In the genomic region with DNA sequence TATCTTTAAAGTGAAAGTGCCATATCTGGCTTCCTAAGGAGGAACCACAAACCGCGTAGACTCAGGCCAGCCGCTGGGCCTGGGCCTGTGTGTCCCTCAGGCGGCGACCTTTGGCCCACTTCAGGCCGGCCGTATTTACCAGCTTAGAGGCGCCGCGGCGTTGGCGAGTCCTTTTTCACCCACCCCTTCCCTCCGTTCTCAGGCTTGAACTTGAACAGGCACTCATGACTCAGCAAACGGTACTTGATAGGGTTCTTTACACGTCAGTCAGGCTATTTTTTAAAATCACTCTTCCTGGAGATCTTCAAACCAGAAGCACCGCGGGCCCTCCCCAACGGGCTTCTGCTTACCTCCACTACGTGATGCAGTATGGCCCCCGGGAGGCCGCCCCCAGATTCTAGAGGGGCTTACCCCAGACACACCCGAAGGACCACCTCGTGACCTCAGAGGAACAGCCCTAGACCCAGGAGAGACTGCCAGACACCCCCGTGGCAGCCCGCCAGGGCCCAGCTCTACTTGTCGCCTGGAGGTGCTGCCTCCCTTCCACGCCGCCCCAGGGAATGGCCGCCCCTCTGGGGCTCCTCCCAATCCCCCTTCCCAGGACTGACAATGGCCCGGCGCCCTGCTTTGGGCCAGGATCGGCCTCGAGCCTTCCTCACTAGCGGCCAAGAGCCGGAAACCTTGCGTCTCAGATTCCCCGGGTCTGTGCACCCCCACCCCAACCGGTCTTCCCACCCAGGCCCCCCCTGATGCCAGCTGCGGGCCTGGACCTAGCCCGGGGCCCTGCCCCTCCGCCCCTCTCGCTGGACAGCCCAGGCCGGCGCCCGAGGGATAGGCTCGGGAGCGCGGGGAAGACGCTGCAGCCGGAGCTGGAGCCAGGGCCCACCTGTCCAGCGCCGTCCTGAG, we compare ENCODE assay signal across 8 cellular contexts. TPM values are rescaled to one million over a fixed set of nuclear protein-coding genes. Genes with fewer than 3 reads are reported as not detected.
DNase-seq lines count a peak whose midpoint lies in the region; ATAC-seq and TF ChIP-seq lines count a peak whose summit lies in the region.

No MANE protein-coding gene starts in this region.

- H2AFZ ChIP-seq in Karpas-422 (ENCODE audit: low read length), result no peak overlapping the region

- TF ChIP-seq CTCF in GM13977 (IDR thresholded peaks at IDR 0.05; ENCODE audit: extremely low read depth, insufficient read depth, missing control alignments), result no peak
- TF ChIP-seq CTCF in mucosa of descending colon (IDR thresholded peaks at IDR 0.05), result no peak

- H4K20me1 ChIP-seq in Karpas-422 (ENCODE audit: insufficient read depth, low read depth, low read length), result no peaks in the 10 kb centered on the region

- DNase-seq in GM13977 (ENCODE audit: low spot score) (peak; percentile 70), NT2/D1 (ENCODE audit: low read depth, low spot score) (peak; percentile 55), activated T-cell treated with anti-CD3 and anti-CD28 coated beads for 4 hours (peak; percentile 46), epithelial cell of prostate (ENCODE audit: low read depth, low spot score) (peak; percentile 94), mucosa of descending colon (peak; percentile 88 to 94 (median 94)), Karpas-422 (no peak)
- peak; percentile 22 for DNase-seq in stimulated activated CD8-positive, alpha-beta memory T cell treated with anti-CD3 and anti-CD28 coated beads, Interleukin-4, amount 100 ng/mL, for 24 hours (ENCODE audit: low read depth)

- no peaks in the 10 kb centered on the region for H3K9me2 ChIP-seq in Karpas-422 (replicated peaks; ENCODE audit: insufficient read depth, low read length)

- in situ Hi-C loops in GM13977 (cut with MboI; ENCODE audit: low pct_unique_long_range_greater_than_20kb, low sequenced_read_pairs, unreplicated experiment), result loop anchor here (25.0 kb wide), 2 partner anchors 90 to 290 kb away; no protein-coding TSS in a partner anchor

- no peaks in the 10 kb centered on the region for H3K36me3 ChIP-seq in NT2/D1 (ENCODE audit: insufficient read depth, insufficient read length, low read length)
- H3K36me3 ChIP-seq in mucosa of descending colon (ENCODE audit: low read depth), result no peaks in the 10 kb centered on the region
- H3K36me3 ChIP-seq in Karpas-422 (ENCODE audit: insufficient read depth, low read length), result no peaks in the 10 kb centered on the region

- no peaks in the 10 kb centered on the region for H3K79me2 ChIP-seq in Karpas-422 (ENCODE audit: low read length)

- peaks cover 5% of the 10 kb centered on the region for H3K4me1 ChIP-seq in NT2/D1 (ENCODE audit: insufficient read depth, insufficient read length)
- H3K4me1 ChIP-seq in mucosa of descending colon (ENCODE audit: low read depth), result peaks cover 19% of the 10 kb centered on the region
- H3K4me1 ChIP-seq in Karpas-422 (ENCODE audit: low read length), result no peaks in the 10 kb centered on the region

- H3K9me3 ChIP-seq in NT2/D1 (ENCODE audit: insufficient read depth, low read length) (no peaks in the 10 kb centered on the region), mucosa of descending colon (no peaks in the 10 kb centered on the region), Karpas-422 (ENCODE audit: low read length) (no peaks in the 10 kb centered on the region)

- intact Hi-C loops in mucosa of descending colon (cut with DNase I, micrococcal nuclease), result no loop called here

- peak; percentile 89 for ATAC-seq in HG02852 (IDR thresholded peaks at IDR 0.05; ENCODE audit: unreplicated experiment)
- ATAC-seq in mucosa of descending colon, result peak; percentile 97

- H3K4me2 ChIP-seq in Karpas-422 (ENCODE audit: low read depth, low read length, poor library complexity, severe bottlenecking), result no peak overlapping the region

- no peaks in the 10 kb centered on the region for H3K27me3 ChIP-seq in NT2/D1 (ENCODE audit: insufficient read depth, insufficient read length)
- H3K27me3 ChIP-seq in Karpas-422 (ENCODE audit: low read length), result no peaks in the 10 kb centered on the region

- peak overlapping the region; percentile 71 for H3K27ac ChIP-seq in epithelial cell of prostate
- no peak overlapping the region for H3K27ac ChIP-seq in Karpas-422 (ENCODE audit: low read length)

- peak overlapping the region; percentile 83 for H3K9ac ChIP-seq in NT2/D1 (ENCODE audit: insufficient read length, low read depth)
- no peak overlapping the region for H3K9ac ChIP-seq in Karpas-422 (ENCODE audit: low read length)

- peak overlapping the region; percentile 57 for H3K4me3 ChIP-seq in NT2/D1 (ENCODE audit: insufficient read length, low read depth)
- no peak overlapping the region for H3K4me3 ChIP-seq in mucosa of descending colon
- no peak overlapping the region for H3K4me3 ChIP-seq in Karpas-422 (ENCODE audit: low read length)

RNA-seq across cellular contexts. Expression of gene IMPA2, which starts 33.8 kb away (rescaled TPM):
- 100 to 1,000 TPM in 2 of 3 donors, 10 to 100 TPM in 1; 58.0 to 152 (median 117) TPM for total RNA-seq in mucosa of descending colon
- total RNA-seq in Karpas-422 (2014; rRNA removed; shearing (Covaris generic); ENCODE audit: low replicate concordance), result 0.89 and 2.1 TPM in 2 replicates

RNA-seq across cellular contexts. Expression of gene MPPE1, which starts 39.4 kb away (rescaled TPM):
- total RNA-seq in mucosa of descending colon, result 100 to 1,000 TPM in 1 of 3 donors, 10 to 100 TPM in 2; 56.7 to 103 (median 68.8) TPM
- total RNA-seq in Karpas-422 (2014; rRNA removed; shearing (Covaris generic); ENCODE audit: low replicate concordance), result 30.7 and 44.4 TPM in 2 replicates

Comparison
In these comparisons a context has a peak if more than half of its experiments do, and no peak if none do; other contexts are left out.
1. RNA of gene IMPA2, which starts 33.8 kb away (total RNA-seq): 58.0 to 152 TPM in mucosa of descending colon; 0.89 to 2.1 TPM in Karpas-422; every median in the first group is over 10 times any median in the second.